ENCODE assay signal across 8 cellular contexts in the genomic region with DNA sequence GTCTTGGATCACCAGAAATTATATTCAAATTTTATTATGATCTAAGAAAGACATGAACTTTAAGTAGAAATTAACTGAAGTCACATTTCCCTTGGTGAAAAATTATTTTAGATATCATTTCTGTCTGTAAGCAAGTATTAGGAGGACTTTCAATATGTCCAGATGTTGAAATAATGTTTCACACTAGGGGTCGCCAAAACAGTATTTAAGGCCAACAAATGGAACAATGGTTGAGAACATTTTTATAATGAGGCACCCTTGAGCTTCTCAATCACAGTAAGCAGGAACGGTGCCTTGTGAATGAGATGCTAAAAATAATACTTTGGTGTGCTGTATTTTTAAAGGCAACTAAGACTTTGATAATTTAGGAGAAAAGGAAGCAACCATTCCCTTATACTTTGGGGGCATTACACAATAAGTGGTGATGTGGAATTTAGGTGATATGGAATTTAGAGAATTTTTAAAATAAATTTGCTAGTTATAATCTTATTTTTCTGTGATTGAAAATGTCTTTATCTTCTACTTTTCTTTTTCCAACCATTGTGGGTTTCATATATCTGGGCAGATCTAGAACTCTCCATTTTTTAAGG. TPM values are rescaled to one million over a fixed set of nuclear protein-coding genes. Genes with fewer than 3 reads are reported as not detected.
DNase-seq lines count a peak whose midpoint lies in the region; ATAC-seq, FAIRE-seq and TF ChIP-seq lines count a peak whose summit lies in the region.

No MANE protein-coding gene starts in this region.

- no peak for TF ChIP-seq EP300 in ovary (IDR thresholded peaks at IDR 0.05)

- TF ChIP-seq CTCF in CD4-positive, alpha-beta T cell (IDR thresholded peaks at IDR 0.05) = peak; percentile 79
- peak; percentile 30 for TF ChIP-seq CTCF in WERI-Rb-1 (IDR thresholded peaks at IDR 0.05; ENCODE audit: low read depth, low read length)
- TF ChIP-seq CTCF in foreskin keratinocyte (conservative IDR thresholded peaks at IDR 0.05) = peak; percentile 91
- TF ChIP-seq CTCF in ovary (IDR thresholded peaks at IDR 0.05) = peak; percentile 41 to 70 (median 55)

- H3K27me3 Mint-ChIP-seq in CD4-positive, alpha-beta T cell = no peaks in the 10 kb centered on the region

- no peaks in the 10 kb centered on the region for H3K27me3 ChIP-seq in CD4-positive, alpha-beta T cell (ENCODE audit: control insufficient read depth, insufficient read depth, low read length)
- H3K27me3 ChIP-seq in WERI-Rb-1 (ENCODE audit: insufficient read depth, low read depth, severe bottlenecking) (no peaks in the 10 kb centered on the region), foreskin keratinocyte (no peaks in the 10 kb centered on the region), ovary (no peaks in the 10 kb centered on the region)

- FAIRE-seq in GM12892 (lab: Jason Lieb, UNC) = peak; percentile 74

- H3K9me3 ChIP-seq in CD4-positive, alpha-beta T cell (ENCODE audit: control insufficient read depth, low read length) = no peaks in the 10 kb centered on the region
- H3K9me3 ChIP-seq in WERI-Rb-1 (ENCODE audit: severe bottlenecking) (no peaks in the 10 kb centered on the region), ovary (no peaks in the 10 kb centered on the region)

- CTCF ChIA-PET in CD4-positive, alpha-beta T cell (lab: Charles Lee) = interaction anchor here (0.6 to 1.2 kb wide), 8 partner anchors 39 to 416 kb away, joined by 3 to 6 read pairs (median 4); no protein-coding TSS in a partner anchor

- H3K36me3 ChIP-seq in WERI-Rb-1 = no peaks in the 10 kb centered on the region
- H3K36me3 ChIP-seq in ovary = no peaks in the 10 kb centered on the region

- H3K27ac ChIP-seq in CD4-positive, alpha-beta T cell (ENCODE audit: low read depth, low read length) = no peak overlapping the region
- no peak overlapping the region for H3K27ac ChIP-seq in WERI-Rb-1
- no peak overlapping the region for H3K27ac ChIP-seq in foreskin keratinocyte
- no peak overlapping the region for H3K27ac ChIP-seq in ovary

- no peak overlapping the region for H3K4me3 ChIP-seq in WERI-Rb-1 (ENCODE audit: low read depth, low read length)
- H3K4me3 ChIP-seq in ovary = no peak overlapping the region

- intact Hi-C loops in CD4-positive, alpha-beta T cell (cut with DNase I, micrococcal nuclease) = loop anchor here (1.0 to 10.0 kb wide), 7 partner anchors 42 to 1530 kb away; a partner anchor contains a TSS
- intact Hi-C loops in ovary (cut with DNase I) = loop anchor here in 3 of 4 donors (5.0 to 10.0 kb wide), 4 partner anchors 110 to 380 kb away; no protein-coding TSS in a partner anchor

- H3K4me1 ChIP-seq in foreskin keratinocyte (no peaks in the 10 kb centered on the region), ovary (ENCODE audit: insufficient read depth) (no peaks in the 10 kb centered on the region)

- no peak overlapping the region for H3K27ac Mint-ChIP-seq in CD4-positive, alpha-beta T cell

- DNase-seq in CD4-positive, alpha-beta T cell = peak in 1 of 10 experiments; percentile 20
- DNase-seq in GM12892 (ENCODE audit: insufficient read length) (no peak), NCI-H187 treated with DMSO at 0.1 percent for 48 hours (lab: John Stamatoyannopoulos, UW) (peak; percentile 40), WERI-Rb-1 (peak; percentile 17), foreskin keratinocyte (peak; percentile 34 to 59), ovary (no peak)

- peak; percentile 82 for ATAC-seq in CD4-positive, alpha-beta T cell (ENCODE audit: poor library complexity)
- ATAC-seq in HG02885 (IDR thresholded peaks at IDR 0.05; ENCODE audit: poor library complexity, unreplicated experiment) (peak; percentile 66), foreskin keratinocyte (peak; percentile 75), GM19328 (IDR thresholded peaks at IDR 0.05; ENCODE audit: unreplicated experiment) (no peak)

- H3K4me1 Mint-ChIP-seq in CD4-positive, alpha-beta T cell (ENCODE audit: low read depth) = peaks cover 4% of the 10 kb centered on the region

- H3K9me3 Mint-ChIP-seq in CD4-positive, alpha-beta T cell = no peaks in the 10 kb centered on the region

- POLR2A ChIA-PET in CD4-positive, alpha-beta T cell (lab: Charles Lee) = interaction anchor here (0.9 kb wide), 1 partner anchor 114 kb away, joined by 5 read pairs; no protein-coding TSS in a partner anchor

- no peak overlapping the region for H3K4me3 Mint-ChIP-seq in CD4-positive, alpha-beta T cell

- no peaks in the 10 kb centered on the region for H3K36me3 Mint-ChIP-seq in CD4-positive, alpha-beta T cell (ENCODE audit: low read depth)

- 0 to 1% (median 1%) methylated on average over 2 of the region's 2 CpGs for WGBS in ovary, 3 donors

- TF ChIP-seq POLR2A in GM12892 (IDR thresholded peaks at IDR 0.05; ENCODE audit: low read depth, low read length) (no peak), ovary (IDR thresholded peaks at IDR 0.05) (no peak)

RNA-seq across cellular contexts. Expression of a gene that starts 9.6 kb away (rescaled TPM):
- 100 to 1,000 TPM; 113 to 124 TPM for total RNA-seq in CD4-positive, alpha-beta T cell
- 161 TPM for polyA plus RNA-seq in GM12892 (2012; ENCODE audit: missing spikeins)
- 161 and 165 TPM in 2 replicates for total RNA-seq in foreskin keratinocyte
- polyA plus RNA-seq in foreskin keratinocyte = 250 and 269 TPM in 2 replicates
- 100 to 1,000 TPM in 6 of 7 donors, 10 to 100 TPM in 1; 86.8 to 151 (median 117) TPM for total RNA-seq in ovary
- polyA plus RNA-seq in ovary = 100 to 1,000 TPM in 1 of 2 donors, 10 to 100 TPM in 1; 27.9 to 135 TPM

RNA-seq across cellular contexts. Expression of a gene that starts 45.3 kb away (rescaled TPM):
- 10 to 100 TPM; 16.1 to 16.8 TPM for total RNA-seq in CD4-positive, alpha-beta T cell
- polyA plus RNA-seq in GM12892 (2012; ENCODE audit: missing spikeins) = 8.2 TPM
- total RNA-seq in foreskin keratinocyte (0.25 and 0.31 TPM in 2 replicates), ovary (1 to 10 TPM in 5 of 7 donors, under 1 TPM in 2; 0.45 to 6.0 (median 1.7) TPM)
- polyA plus RNA-seq in foreskin keratinocyte (0.17 and 0.21 TPM in 2 replicates), ovary (1 to 10 TPM; 1.2 to 2.6 TPM)

Comparison
In these comparisons a context has a peak if more than half of its experiments do, and no peak if none do; other contexts are left out.
1. DNase-seq: peak in NCI-H187 treated with DMSO at 0.1 percent for 48 hours (single experiment), WERI-Rb-1 (single experiment) and foreskin keratinocyte (2 of 2); none in GM12892 (single experiment) and ovary (0 of 5).
2. CTCF ChIP-seq: peak in every context shown above with its lines; median percentile 91 in foreskin keratinocyte; 79 in CD4-positive, alpha-beta T cell; 55 in ovary; 30 in WERI-Rb-1.